In genomic region chr22:37635157-37635556, GRCh38 we compare ENCODE assay signal across 8 cellular contexts.
DNase-seq lines count a peak whose midpoint lies in the region; ATAC-seq and TF ChIP-seq lines count a peak whose summit lies in the region.
"Had no signal": no experiment of that assay in that cellular context is flagged by ENCODE, and none has a peak within 500 bp of the region (broad histone marks: within the 10 kb centered on the region; RNA-seq: fewer than 3 reads in every experiment).

No MANE protein-coding gene starts in this region.

- H3K9me3 ChIP-seq in KOPT-K1 (ENCODE audit: insufficient read depth, low read length, poor library complexity, severe bottlenecking) (no peaks in the 10 kb centered on the region), parathyroid adenoma (ENCODE audit: control insufficient read depth, low read length) (no peaks in the 10 kb centered on the region)

- peak overlapping the region; percentile 78 for H3K4me2 ChIP-seq in parathyroid adenoma (ENCODE audit: low read length)

- no peak for ATAC-seq in GM19452 (IDR thresholded peaks at IDR 0.05; ENCODE audit: unreplicated experiment)
- ATAC-seq in HG03108 (IDR thresholded peaks at IDR 0.05; ENCODE audit: unreplicated experiment) = no peak

- H3K36me3 ChIP-seq in KOPT-K1 (ENCODE audit: insufficient read depth, low read length) = peaks cover 14% of the 10 kb centered on the region
- H3K36me3 ChIP-seq in parathyroid adenoma (ENCODE audit: control insufficient read depth, insufficient read depth, low read length) = no peaks in the 10 kb centered on the region

- no peaks in the 10 kb centered on the region for H3K79me2 ChIP-seq in parathyroid adenoma

- no peak for DNase-seq in COR-L47 (lab: John Stamatoyannopoulos, UW)
- DNase-seq: activated naive CD4-positive, alpha-beta T cell treated with anti-CD3 and anti-CD28 coated beads, Interleukin-2, amount 50 U/mL, for 16 hours; EL had no signal

- H3K27me3 ChIP-seq in parathyroid adenoma (ENCODE audit: control insufficient read depth, insufficient read depth, low read length) = no peaks in the 10 kb centered on the region

- H2AFZ ChIP-seq in parathyroid adenoma = no peak overlapping the region

- H3K27ac ChIP-seq in KOPT-K1 (ENCODE audit: low read depth, low read length, poor library complexity, severe bottlenecking) = peak overlapping the region; percentile 79
- H3K27ac ChIP-seq in angular gyrus (ENCODE audit: low read depth, low read length) = peak overlapping the region; percentile 94
- H3K27ac ChIP-seq in parathyroid adenoma = peak overlapping the region; percentile 95

- peaks cover 47% of the 10 kb centered on the region for H3K4me1 ChIP-seq in parathyroid adenoma

- TF ChIP-seq CTCF in parathyroid adenoma (IDR thresholded peaks at IDR 0.05) = no peak

- peak overlapping the region; percentile 45 for H3K4me3 ChIP-seq in parathyroid adenoma (ENCODE audit: low read depth, low read length)

- H3K9ac ChIP-seq in parathyroid adenoma = no peak overlapping the region
